Comparison of ENCODE assay signal across 9 cellular contexts in the genomic region with DNA sequence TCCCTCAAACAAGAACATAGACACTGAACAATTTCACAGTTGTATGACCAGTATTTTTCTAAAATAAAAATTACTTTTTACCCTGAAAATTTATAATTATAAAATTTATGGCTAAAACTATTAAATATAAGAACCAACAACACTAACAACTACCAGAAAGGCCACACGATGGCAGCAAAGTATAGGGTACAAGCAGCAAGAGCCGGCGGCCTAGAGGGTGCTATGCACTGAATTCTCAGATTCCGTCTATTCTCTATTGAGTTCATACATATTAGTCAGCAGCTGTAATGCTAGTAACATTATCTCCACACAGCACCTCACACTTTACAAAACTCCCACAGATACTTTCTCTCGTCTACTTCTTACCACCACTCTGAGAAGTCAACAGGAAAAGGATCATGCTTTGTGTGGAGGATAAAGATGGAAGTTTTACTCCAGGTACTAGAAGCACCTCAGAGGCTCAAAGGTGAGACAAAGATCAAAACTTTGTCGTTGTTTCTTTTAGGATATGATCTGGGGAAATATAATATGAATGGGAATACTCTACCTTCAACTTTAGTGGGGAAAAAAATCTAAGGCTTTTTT.
DNase-seq lines count a peak whose midpoint lies in the region; ATAC-seq and TF ChIP-seq lines count a peak whose summit lies in the region.
"Had no signal": no experiment of that assay in that cellular context is flagged by ENCODE, and none has a peak within 500 bp of the region (broad histone marks: within the 10 kb centered on the region; RNA-seq: fewer than 3 reads in every experiment).

No MANE protein-coding gene starts in this region.

- no peaks in the 10 kb centered on the region for H3K36me3 ChIP-seq in CD4-positive, CD25-positive, alpha-beta regulatory T cell (ENCODE audit: control insufficient read depth, insufficient read depth, low read length)
- no peaks in the 10 kb centered on the region for H3K36me3 ChIP-seq in right lobe of liver

- no peak overlapping the region for H3K4me3 Mint-ChIP-seq in CD4-positive, CD25-positive, alpha-beta regulatory T cell
- H3K4me3 Mint-ChIP-seq: T-helper 1 cell treated with Interleukin-12 subunit alpha and Interleukin-12 subunit beta and Interleukin-4 antibody, amounts not matched to agents 30 μg/mL and 1 μg/mL, for 36 hours had no signal

- H3K36me3 Mint-ChIP-seq in CD4-positive, CD25-positive, alpha-beta regulatory T cell: no peaks in the 10 kb centered on the region

- H3K4me1 Mint-ChIP-seq in CD4-positive, CD25-positive, alpha-beta regulatory T cell: peaks cover 0 to 6% (median 4%) of the 10 kb centered on the region in 4 donors

- no peaks in the 10 kb centered on the region for H3K4me1 ChIP-seq in CD4-positive, CD25-positive, alpha-beta regulatory T cell (ENCODE audit: control insufficient read depth, insufficient read depth, low read length, poor library complexity, severe bottlenecking)
- peaks cover 0 to 8% (median 2%) of the 10 kb centered on the region in 4 donors for H3K4me1 ChIP-seq in right lobe of liver

- WGBS in right lobe of liver (ENCODE audit: insufficient coverage, low coverage, low lambda C conversion rate, missing lambda C conversion rate): 3% methylated on average over 6 of the region's 6 CpGs

- TF ChIP-seq POLR2A in right lobe of liver (IDR thresholded peaks at IDR 0.05): no peak

- no peaks in the 10 kb centered on the region for H3K27me3 ChIP-seq in CD4-positive, CD25-positive, alpha-beta regulatory T cell (ENCODE audit: control insufficient read depth, insufficient read depth, low read length)
- H3K27me3 ChIP-seq in right lobe of liver: no peaks in the 10 kb centered on the region

- no peak overlapping the region for H3K27ac ChIP-seq in CD4-positive, CD25-positive, alpha-beta regulatory T cell (ENCODE audit: insufficient read depth, low read length, poor library complexity, severe bottlenecking)
- H3K27ac ChIP-seq in coronary artery (no peak overlapping the region), right lobe of liver (no peak overlapping the region)

- H3K4me3 ChIP-seq in CD4-positive, CD25-positive, alpha-beta regulatory T cell (ENCODE audit: low read depth, low read length): no peak overlapping the region
- H3K4me3 ChIP-seq in coronary artery: no peak overlapping the region
- no peak overlapping the region for H3K4me3 ChIP-seq in right lobe of liver

- no peak for ATAC-seq in CD4-positive, CD25-positive, alpha-beta regulatory T cell (ENCODE audit: low read depth in 2 of 2)
- peak; percentile 53 for ATAC-seq in GM19324 (IDR thresholded peaks at IDR 0.05; ENCODE audit: low FRiP score, unreplicated experiment)
- ATAC-seq in HG03442 (IDR thresholded peaks at IDR 0.05; ENCODE audit: unreplicated experiment): peak; percentile 88
- ATAC-seq in right lobe of liver: peak; percentile 81 to 93 (median 86)

- intact Hi-C loops in right lobe of liver (cut with DNase I): loop anchor here (10.0 kb wide), 1 partner anchor 238 kb away; no protein-coding TSS in a partner anchor

- DNase-seq in CD4-positive, CD25-positive, alpha-beta regulatory T cell: peak; percentile 17 to 75 (median 38)
- DNase-seq in NCI-H460 (ENCODE audit: extremely low read depth, low read depth) (peak; percentile 54), coronary artery (ENCODE audit: low spot score) (no peak), right lobe of liver (peak; percentile 62 to 79 (median 68))
- peak; percentile 33 to 43 for DNase-seq in activated CD4-positive, alpha-beta T cell treated with anti-CD3 and anti-CD28 coated beads for 24 hours (ENCODE audit: low read depth in 2 of 2)
- peak; percentile 15 to 23 for DNase-seq in stimulated activated CD8-positive, alpha-beta memory T cell treated with anti-CD3 and anti-CD28 coated beads, Interleukin-15, amount 100 ng/mL, for 48 hours (ENCODE audit: low read depth in 2 of 2)

- H3K9me3 Mint-ChIP-seq in CD4-positive, CD25-positive, alpha-beta regulatory T cell: peaks cover 0 to 1% (median 0%) of the 10 kb centered on the region in 7 donors
- H3K9me3 Mint-ChIP-seq: T-helper 1 cell treated with Interleukin-12 subunit alpha and Interleukin-12 subunit beta and Interleukin-4 antibody, amounts not matched to agents 30 μg/mL and 1 μg/mL, for 36 hours had no signal

- peaks cover 4% of the 10 kb centered on the region for H3K27me3 Mint-ChIP-seq in CD4-positive, CD25-positive, alpha-beta regulatory T cell

- H3K27ac Mint-ChIP-seq in CD4-positive, CD25-positive, alpha-beta regulatory T cell: no peak overlapping the region
- H3K27ac Mint-ChIP-seq: T-helper 1 cell treated with Interleukin-12 subunit alpha and Interleukin-12 subunit beta and Interleukin-4 antibody, amounts not matched to agents 30 μg/mL and 1 μg/mL, for 36 hours had no signal

- TF ChIP-seq CTCF in coronary artery (IDR thresholded peaks at IDR 0.05) (peak; percentile 83), right lobe of liver (IDR thresholded peaks at IDR 0.05) (peak; percentile 72 to 86 (median 82))

- no peaks in the 10 kb centered on the region for H3K9me3 ChIP-seq in CD4-positive, CD25-positive, alpha-beta regulatory T cell (ENCODE audit: control insufficient read depth in 2 of 2, low read length in 2 of 2)
- H3K9me3 ChIP-seq in right lobe of liver: no peaks in the 10 kb centered on the region

Comparison
In these comparisons a context has a peak if more than half of its experiments do, and no peak if none do; other contexts are left out.
1. ATAC-seq: peak in GM19324 (single experiment), HG03442 (single experiment) and right lobe of liver (4 of 4); none in CD4-positive, CD25-positive, alpha-beta regulatory T cell (0 of 2).